1 cellular context compared by ENCODE assay signal in the genomic region with DNA sequence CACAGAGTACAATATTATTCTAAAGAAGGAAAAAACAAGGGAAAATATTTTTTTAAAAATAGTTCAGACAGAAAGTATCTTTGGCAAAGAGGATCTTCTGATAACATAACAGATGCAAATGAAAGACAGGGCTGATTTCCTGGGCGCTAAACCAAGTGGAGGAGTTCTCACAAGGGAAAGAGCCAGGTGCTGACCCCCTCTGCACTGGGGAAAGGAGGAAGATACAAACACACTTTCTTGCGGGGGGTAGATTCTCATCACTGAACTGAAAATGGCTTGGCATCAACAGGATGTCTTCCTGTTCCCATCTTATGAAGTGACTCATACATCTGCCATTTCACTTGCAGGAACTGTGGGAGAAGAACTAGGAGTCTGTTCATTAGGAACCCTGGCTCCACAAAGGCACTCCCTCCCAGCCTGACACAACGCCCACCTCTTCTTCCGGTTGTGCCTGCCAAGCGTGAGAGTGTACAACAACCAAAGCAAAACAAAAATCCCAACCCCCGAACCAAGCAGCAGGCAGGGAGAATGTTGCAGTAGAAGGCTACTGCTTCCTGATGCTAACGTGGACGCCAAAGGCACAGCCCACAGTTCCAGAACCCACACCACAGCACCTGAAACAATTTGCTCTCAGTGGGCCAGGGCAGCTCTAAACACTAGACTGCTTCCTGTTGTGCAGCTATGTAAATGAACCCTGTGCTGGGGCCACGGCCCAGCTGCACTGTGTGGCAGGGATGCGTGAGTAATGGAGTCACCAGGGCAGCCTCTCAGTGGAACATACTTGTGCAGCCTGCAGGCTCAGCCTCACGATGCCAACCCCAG.
A peak's percentile ranks its signal among the peaks of the same experiment; 100 is the strongest.
TF ChIP-seq lines count a peak whose summit lies in the region.

No MANE protein-coding gene starts in this region.

TF ChIP-seq in HepG2, 621 proteins besides CTCF, POLR2A, EP300 and RAD21 (continued from another document and continues in another):
- TF ChIP-seq, protein P1, sequence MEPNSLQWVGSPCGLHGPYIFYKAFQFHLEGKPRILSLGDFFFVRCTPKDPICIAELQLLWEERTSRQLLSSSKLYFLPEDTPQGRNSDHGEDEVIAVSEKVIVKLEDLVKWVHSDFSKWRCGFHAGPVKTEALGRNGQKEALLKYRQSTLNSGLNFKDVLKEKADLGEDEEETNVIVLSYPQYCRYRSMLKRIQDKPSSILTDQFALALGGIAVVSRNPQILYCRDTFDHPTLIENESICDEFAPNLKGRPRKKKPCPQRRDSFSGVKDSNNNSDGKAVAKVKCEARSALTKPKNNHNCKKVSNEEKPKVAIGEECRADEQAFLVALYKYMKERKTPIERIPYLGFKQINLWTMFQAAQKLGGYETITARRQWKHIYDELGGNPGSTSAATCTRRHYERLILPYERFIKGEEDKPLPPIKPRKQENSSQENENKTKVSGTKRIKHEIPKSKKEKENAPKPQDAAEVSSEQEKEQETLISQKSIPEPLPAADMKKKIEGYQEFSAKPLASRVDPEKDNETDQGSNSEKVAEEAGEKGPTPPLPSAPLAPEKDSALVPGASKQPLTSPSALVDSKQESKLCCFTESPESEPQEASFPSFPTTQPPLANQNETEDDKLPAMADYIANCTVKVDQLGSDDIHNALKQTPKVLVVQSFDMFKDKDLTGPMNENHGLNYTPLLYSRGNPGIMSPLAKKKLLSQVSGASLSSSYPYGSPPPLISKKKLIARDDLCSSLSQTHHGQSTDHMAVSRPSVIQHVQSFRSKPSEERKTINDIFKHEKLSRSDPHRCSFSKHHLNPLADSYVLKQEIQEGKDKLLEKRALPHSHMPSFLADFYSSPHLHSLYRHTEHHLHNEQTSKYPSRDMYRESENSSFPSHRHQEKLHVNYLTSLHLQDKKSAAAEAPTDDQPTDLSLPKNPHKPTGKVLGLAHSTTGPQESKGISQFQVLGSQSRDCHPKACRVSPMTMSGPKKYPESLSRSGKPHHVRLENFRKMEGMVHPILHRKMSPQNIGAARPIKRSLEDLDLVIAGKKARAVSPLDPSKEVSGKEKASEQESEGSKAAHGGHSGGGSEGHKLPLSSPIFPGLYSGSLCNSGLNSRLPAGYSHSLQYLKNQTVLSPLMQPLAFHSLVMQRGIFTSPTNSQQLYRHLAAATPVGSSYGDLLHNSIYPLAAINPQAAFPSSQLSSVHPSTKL (CRISPR knock-in tag; IDR thresholded peaks at IDR 0.05), result peak; percentile 37; the same call in 1 of the 2 replicates
- TF ChIP-seq, protein P2, sequence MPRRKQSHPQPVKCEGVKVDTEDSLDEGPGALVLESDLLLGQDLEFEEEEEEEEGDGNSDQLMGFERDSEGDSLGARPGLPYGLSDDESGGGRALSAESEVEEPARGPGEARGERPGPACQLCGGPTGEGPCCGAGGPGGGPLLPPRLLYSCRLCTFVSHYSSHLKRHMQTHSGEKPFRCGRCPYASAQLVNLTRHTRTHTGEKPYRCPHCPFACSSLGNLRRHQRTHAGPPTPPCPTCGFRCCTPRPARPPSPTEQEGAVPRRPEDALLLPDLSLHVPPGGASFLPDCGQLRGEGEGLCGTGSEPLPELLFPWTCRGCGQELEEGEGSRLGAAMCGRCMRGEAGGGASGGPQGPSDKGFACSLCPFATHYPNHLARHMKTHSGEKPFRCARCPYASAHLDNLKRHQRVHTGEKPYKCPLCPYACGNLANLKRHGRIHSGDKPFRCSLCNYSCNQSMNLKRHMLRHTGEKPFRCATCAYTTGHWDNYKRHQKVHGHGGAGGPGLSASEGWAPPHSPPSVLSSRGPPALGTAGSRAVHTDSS (CRISPR knock-in tag; conservative IDR thresholded peaks at IDR 0.05), result no peak
- TF ChIP-seq ZMYM4 (CRISPR knock-in tag; IDR thresholded peaks at IDR 0.05) (0 out of 2 replicates have a peak, but pooled peaks have one; percentile 12), ZNF713 (CRISPR knock-in tag; IDR thresholded peaks at IDR 0.05) (no peak), SOX13 (IDR thresholded peaks at IDR 0.05) (no peak), SOX13 (CRISPR knock-in tag; conservative IDR thresholded peaks at IDR 0.05 in 1 of 2, IDR thresholded peaks at IDR 0.05 in 1 of 2) (no peak), KAT7 (CRISPR knock-in tag; IDR thresholded peaks at IDR 0.05; ENCODE audit: borderline replicate concordance) (peak; percentile 72), ZKSCAN8 (CRISPR knock-in tag; IDR thresholded peaks at IDR 0.05; ENCODE audit: borderline replicate concordance) (no peak), TGIF2 (CRISPR knock-in tag; IDR thresholded peaks at IDR 0.05) (0 out of 2 replicates have a peak, but pooled peaks have one; percentile 20), PHF8 (CRISPR knock-in tag; IDR thresholded peaks at IDR 0.05) (peak; percentile 47), SAP130 (CRISPR knock-in tag; IDR thresholded peaks at IDR 0.05; ENCODE audit: low read depth) (peak; percentile 63), CBX1 (IDR thresholded peaks at IDR 0.05; ENCODE audit: low read depth) (no peak), ZNF790 (CRISPR knock-in tag; IDR thresholded peaks at IDR 0.05; ENCODE audit: borderline replicate concordance) (no peak)
- TF ChIP-seq, protein P3, sequence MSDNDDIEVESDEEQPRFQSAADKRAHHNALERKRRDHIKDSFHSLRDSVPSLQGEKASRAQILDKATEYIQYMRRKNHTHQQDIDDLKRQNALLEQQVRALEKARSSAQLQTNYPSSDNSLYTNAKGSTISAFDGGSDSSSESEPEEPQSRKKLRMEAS (IDR thresholded peaks at IDR 0.05), result 0 out of 2 replicates have a peak, but pooled peaks have one; percentile 2
- TF ChIP-seq, protein P4, sequence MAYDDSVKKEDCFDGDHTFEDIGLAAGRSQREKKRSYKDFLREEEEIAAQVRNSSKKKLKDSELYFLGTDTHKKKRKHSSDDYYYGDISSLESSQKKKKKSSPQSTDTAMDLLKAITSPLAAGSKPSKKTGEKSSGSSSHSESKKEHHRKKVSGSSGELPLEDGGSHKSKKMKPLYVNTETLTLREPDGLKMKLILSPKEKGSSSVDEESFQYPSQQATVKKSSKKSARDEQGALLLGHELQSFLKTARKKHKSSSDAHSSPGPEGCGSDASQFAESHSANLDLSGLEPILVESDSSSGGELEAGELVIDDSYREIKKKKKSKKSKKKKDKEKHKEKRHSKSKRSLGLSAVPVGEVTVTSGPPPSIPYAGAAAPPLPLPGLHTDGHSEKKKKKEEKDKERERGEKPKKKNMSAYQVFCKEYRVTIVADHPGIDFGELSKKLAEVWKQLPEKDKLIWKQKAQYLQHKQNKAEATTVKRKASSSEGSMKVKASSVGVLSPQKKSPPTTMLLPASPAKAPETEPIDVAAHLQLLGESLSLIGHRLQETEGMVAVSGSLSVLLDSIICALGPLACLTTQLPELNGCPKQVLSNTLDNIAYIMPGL (CRISPR knock-in tag; IDR thresholded peaks at IDR 0.05; ENCODE audit: borderline replicate concordance in 1 of 2, low read depth in 1 of 2), result peak; percentile 26 to 34; a peak in 2 of 4 replicates
- TF ChIP-seq, protein P5, sequence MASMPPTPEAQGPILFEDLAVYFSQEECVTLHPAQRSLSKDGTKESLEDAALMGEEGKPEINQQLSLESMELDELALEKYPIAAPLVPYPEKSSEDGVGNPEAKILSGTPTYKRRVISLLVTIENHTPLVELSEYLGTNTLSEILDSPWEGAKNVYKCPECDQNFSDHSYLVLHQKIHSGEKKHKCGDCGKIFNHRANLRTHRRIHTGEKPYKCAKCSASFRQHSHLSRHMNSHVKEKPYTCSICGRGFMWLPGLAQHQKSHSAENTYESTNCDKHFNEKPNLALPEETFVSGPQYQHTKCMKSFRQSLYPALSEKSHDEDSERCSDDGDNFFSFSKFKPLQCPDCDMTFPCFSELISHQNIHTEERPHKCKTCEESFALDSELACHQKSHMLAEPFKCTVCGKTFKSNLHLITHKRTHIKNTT (CRISPR knock-in tag; IDR thresholded peaks at IDR 0.05), result no peak
- TF ChIP-seq, protein P6, sequence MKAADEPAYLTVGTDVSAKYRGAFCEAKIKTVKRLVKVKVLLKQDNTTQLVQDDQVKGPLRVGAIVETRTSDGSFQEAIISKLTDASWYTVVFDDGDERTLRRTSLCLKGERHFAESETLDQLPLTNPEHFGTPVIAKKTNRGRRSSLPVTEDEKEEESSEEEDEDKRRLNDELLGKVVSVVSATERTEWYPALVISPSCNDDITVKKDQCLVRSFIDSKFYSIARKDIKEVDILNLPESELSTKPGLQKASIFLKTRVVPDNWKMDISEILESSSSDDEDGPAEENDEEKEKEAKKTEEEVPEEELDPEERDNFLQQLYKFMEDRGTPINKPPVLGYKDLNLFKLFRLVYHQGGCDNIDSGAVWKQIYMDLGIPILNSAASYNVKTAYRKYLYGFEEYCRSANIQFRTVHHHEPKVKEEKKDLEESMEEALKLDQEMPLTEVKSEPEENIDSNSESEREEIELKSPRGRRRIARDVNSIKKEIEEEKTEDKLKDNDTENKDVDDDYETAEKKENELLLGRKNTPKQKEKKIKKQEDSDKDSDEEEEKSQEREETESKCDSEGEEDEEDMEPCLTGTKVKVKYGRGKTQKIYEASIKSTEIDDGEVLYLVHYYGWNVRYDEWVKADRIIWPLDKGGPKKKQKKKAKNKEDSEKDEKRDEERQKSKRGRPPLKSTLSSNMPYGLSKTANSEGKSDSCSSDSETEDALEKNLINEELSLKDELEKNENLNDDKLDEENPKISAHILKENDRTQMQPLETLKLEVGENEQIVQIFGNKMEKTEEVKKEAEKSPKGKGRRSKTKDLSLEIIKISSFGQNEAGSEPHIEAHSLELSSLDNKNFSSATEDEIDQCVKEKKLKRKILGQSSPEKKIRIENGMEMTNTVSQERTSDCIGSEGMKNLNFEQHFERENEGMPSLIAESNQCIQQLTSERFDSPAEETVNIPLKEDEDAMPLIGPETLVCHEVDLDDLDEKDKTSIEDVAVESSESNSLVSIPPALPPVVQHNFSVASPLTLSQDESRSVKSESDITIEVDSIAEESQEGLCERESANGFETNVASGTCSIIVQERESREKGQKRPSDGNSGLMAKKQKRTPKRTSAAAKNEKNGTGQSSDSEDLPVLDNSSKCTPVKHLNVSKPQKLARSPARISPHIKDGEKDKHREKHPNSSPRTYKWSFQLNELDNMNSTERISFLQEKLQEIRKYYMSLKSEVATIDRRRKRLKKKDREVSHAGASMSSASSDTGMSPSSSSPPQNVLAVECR (CRISPR knock-in tag; IDR thresholded peaks at IDR 0.05; ENCODE audit: borderline replicate concordance), result peak; percentile 34; the same call in 1 of the 2 replicates
- TF ChIP-seq, protein P7, sequence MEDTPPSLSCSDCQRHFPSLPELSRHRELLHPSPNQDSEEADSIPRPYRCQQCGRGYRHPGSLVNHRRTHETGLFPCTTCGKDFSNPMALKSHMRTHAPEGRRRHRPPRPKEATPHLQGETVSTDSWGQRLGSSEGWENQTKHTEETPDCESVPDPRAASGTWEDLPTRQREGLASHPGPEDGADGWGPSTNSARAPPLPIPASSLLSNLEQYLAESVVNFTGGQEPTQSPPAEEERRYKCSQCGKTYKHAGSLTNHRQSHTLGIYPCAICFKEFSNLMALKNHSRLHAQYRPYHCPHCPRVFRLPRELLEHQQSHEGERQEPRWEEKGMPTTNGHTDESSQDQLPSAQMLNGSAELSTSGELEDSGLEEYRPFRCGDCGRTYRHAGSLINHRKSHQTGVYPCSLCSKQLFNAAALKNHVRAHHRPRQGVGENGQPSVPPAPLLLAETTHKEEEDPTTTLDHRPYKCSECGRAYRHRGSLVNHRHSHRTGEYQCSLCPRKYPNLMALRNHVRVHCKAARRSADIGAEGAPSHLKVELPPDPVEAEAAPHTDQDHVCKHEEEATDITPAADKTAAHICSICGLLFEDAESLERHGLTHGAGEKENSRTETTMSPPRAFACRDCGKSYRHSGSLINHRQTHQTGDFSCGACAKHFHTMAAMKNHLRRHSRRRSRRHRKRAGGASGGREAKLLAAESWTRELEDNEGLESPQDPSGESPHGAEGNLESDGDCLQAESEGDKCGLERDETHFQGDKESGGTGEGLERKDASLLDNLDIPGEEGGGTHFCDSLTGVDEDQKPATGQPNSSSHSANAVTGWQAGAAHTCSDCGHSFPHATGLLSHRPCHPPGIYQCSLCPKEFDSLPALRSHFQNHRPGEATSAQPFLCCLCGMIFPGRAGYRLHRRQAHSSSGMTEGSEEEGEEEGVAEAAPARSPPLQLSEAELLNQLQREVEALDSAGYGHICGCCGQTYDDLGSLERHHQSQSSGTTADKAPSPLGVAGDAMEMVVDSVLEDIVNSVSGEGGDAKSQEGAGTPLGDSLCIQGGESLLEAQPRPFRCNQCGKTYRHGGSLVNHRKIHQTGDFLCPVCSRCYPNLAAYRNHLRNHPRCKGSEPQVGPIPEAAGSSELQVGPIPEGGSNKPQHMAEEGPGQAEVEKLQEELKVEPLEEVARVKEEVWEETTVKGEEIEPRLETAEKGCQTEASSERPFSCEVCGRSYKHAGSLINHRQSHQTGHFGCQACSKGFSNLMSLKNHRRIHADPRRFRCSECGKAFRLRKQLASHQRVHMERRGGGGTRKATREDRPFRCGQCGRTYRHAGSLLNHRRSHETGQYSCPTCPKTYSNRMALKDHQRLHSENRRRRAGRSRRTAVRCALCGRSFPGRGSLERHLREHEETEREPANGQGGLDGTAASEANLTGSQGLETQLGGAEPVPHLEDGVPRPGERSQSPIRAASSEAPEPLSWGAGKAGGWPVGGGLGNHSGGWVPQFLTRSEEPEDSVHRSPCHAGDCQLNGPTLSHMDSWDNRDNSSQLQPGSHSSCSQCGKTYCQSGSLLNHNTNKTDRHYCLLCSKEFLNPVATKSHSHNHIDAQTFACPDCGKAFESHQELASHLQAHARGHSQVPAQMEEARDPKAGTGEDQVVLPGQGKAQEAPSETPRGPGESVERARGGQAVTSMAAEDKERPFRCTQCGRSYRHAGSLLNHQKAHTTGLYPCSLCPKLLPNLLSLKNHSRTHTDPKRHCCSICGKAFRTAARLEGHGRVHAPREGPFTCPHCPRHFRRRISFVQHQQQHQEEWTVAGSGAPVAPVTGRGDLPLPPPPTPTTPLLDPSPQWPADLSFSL (CRISPR knock-in tag; IDR thresholded peaks at IDR 0.05), result peak; percentile 81
- TF ChIP-seq, protein P8, sequence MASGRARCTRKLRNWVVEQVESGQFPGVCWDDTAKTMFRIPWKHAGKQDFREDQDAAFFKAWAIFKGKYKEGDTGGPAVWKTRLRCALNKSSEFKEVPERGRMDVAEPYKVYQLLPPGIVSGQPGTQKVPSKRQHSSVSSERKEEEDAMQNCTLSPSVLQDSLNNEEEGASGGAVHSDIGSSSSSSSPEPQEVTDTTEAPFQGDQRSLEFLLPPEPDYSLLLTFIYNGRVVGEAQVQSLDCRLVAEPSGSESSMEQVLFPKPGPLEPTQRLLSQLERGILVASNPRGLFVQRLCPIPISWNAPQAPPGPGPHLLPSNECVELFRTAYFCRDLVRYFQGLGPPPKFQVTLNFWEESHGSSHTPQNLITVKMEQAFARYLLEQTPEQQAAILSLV (CRISPR knock-in tag; IDR thresholded peaks at IDR 0.05; ENCODE audit: borderline replicate concordance), result 0 out of 2 replicates have a peak, but pooled peaks have one; percentile 54
- TF ChIP-seq, protein P9, sequence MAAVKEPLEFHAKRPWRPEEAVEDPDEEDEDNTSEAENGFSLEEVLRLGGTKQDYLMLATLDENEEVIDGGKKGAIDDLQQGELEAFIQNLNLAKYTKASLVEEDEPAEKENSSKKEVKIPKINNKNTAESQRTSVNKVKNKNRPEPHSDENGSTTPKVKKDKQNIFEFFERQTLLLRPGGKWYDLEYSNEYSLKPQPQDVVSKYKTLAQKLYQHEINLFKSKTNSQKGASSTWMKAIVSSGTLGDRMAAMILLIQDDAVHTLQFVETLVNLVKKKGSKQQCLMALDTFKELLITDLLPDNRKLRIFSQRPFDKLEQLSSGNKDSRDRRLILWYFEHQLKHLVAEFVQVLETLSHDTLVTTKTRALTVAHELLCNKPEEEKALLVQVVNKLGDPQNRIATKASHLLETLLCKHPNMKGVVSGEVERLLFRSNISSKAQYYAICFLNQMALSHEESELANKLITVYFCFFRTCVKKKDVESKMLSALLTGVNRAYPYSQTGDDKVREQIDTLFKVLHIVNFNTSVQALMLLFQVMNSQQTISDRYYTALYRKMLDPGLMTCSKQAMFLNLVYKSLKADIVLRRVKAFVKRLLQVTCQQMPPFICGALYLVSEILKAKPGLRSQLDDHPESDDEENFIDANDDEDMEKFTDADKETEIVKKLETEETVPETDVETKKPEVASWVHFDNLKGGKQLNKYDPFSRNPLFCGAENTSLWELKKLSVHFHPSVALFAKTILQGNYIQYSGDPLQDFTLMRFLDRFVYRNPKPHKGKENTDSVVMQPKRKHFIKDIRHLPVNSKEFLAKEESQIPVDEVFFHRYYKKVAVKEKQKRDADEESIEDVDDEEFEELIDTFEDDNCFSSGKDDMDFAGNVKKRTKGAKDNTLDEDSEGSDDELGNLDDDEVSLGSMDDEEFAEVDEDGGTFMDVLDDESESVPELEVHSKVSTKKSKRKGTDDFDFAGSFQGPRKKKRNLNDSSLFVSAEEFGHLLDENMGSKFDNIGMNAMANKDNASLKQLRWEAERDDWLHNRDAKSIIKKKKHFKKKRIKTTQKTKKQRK (IDR thresholded peaks at IDR 0.05; ENCODE audit: low read length), result no peak
